ENCODE assay signal across 10 cellular contexts in the genomic region with DNA sequence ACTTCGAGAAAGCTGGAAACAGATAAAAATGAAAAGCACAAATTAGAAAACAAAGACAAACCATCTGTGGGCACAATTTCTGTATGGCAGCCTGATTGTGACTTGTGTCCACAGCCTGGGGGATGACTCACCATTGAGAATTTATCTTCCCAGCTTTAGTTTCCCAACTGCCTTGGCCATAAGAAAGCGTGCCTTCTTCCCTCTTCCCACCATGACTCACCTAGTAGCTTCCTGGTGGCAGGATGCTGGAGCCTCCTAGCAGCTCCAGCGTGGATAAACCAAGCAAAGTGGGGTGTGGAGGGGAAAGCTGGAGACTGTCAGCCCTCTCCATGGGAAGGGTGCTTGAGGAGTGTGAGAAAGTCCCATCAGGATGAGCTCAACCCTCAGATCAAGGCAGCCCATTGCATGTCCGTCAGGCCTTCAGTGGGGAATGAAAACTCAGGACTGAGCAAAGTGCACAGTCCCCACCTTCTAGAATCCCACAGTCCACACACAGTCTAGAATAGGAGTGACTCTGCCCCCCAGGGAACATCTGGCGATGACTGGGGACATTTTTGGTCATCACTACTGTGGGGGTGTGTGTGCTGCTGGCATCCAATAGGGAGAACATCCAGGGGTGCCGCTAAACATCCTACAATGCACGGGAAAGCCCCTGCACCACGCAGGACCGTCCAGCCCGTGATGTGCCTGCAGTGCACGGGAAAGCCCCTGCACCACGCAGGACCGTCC. TPM values are rescaled to one million over a fixed set of nuclear protein-coding genes. Genes with fewer than 3 reads are reported as not detected.
DNase-seq lines count a peak whose midpoint lies in the region; ATAC-seq, FAIRE-seq and TF ChIP-seq lines count a peak whose summit lies in the region.
"Had no signal": no experiment of that assay in that cellular context is flagged by ENCODE, and none has a peak within 500 bp of the region (broad histone marks: within the 10 kb centered on the region; RNA-seq: fewer than 3 reads in every experiment).

No MANE protein-coding gene starts in this region.

- no peak for ATAC-seq in HG03196 (IDR thresholded peaks at IDR 0.05; ENCODE audit: unreplicated experiment)
- ATAC-seq in HG03460 (IDR thresholded peaks at IDR 0.05; ENCODE audit: unreplicated experiment) = no peak
- ATAC-seq in stimulated activated naive CD8-positive, alpha-beta T cell treated with anti-CD3 and anti-CD28 coated beads, Interleukin-15, amount 100 ng/mL, for 72 hours = no peak

- H3K27me3 ChIP-seq in GM23248 (replicated peaks; ENCODE audit: insufficient read depth) = no peaks in the 10 kb centered on the region
- no peaks in the 10 kb centered on the region for H3K27me3 ChIP-seq in SJCRH30
- H3K27me3 ChIP-seq in small intestine (ENCODE audit: control insufficient read depth in 2 of 2, insufficient read depth in 2 of 2, low read length in 2 of 2) = no peaks in the 10 kb centered on the region

- H3K4me3 Mint-ChIP-seq in stimulated activated naive CD8-positive, alpha-beta T cell treated with anti-CD3 and anti-CD28 coated beads, Interleukin-15, amount 100 ng/mL, for 72 hours = no peak overlapping the region
- H3K4me3 Mint-ChIP-seq: nephron had no signal

- H3K4me3 ChIP-seq in GM23248 (no peak overlapping the region), SJCRH30 (no peak overlapping the region), fibroblast of mammary gland (ENCODE audit: control insufficient read depth, low read depth, low read length) (no peak overlapping the region), small intestine (ENCODE audit: low read depth in 1 of 2, low read length in 2 of 2) (no peak overlapping the region)

- H3F3A ChIP-seq in GM23248 (ENCODE audit: insufficient read depth) = peaks cover 28% of the 10 kb centered on the region

- H3K9me3 ChIP-seq in GM23248 (ENCODE audit: low read depth) = no peaks in the 10 kb centered on the region
- H3K9me3 ChIP-seq in SJCRH30 (replicated peaks) = no peaks in the 10 kb centered on the region
- no peaks in the 10 kb centered on the region for H3K9me3 ChIP-seq in small intestine (ENCODE audit: control insufficient read depth, low read depth)

- no peaks in the 10 kb centered on the region for H3K79me2 ChIP-seq in GM23248 (ENCODE audit: insufficient read depth)

- peaks cover 13 to 15% of the 10 kb centered on the region in 2 donors for H3K9me3 Mint-ChIP-seq in stimulated activated naive CD8-positive, alpha-beta T cell treated with anti-CD3 and anti-CD28 coated beads, Interleukin-15, amount 100 ng/mL, for 72 hours
- H3K9me3 Mint-ChIP-seq: nephron had no signal

- peaks cover 43% of the 10 kb centered on the region for H3K27me3 Mint-ChIP-seq in stimulated activated naive CD8-positive, alpha-beta T cell treated with anti-CD3 and anti-CD28 coated beads, Interleukin-15, amount 100 ng/mL, for 72 hours

- H3K4me1 ChIP-seq in GM23248 (ENCODE audit: insufficient read depth) (peaks cover 32% of the 10 kb centered on the region), SJCRH30 (peaks cover 12% of the 10 kb centered on the region), small intestine (ENCODE audit: control insufficient read depth in 2 of 2, insufficient read depth in 1 of 2, low read depth in 1 of 2, low read length in 1 of 2) (peaks cover 2% of the 10 kb centered on the region in 2 donors)

- no peak for FAIRE-seq in small intestine (lab: Jason Lieb, UNC)

- peaks cover 14% of the 10 kb centered on the region for H3K4me1 Mint-ChIP-seq in stimulated activated naive CD8-positive, alpha-beta T cell treated with anti-CD3 and anti-CD28 coated beads, Interleukin-15, amount 100 ng/mL, for 72 hours

- WGBS in GM23248 (ENCODE audit: low coverage in 1 of 2, low lambda C conversion rate in 2 of 2, missing lambda C conversion rate in 2 of 2), 2 experiments = 55% methylated on average over 13 of the region's 13 CpGs
- WGBS in small intestine, 3 donors = 69 to 79% (median 76%) methylated on average over 12 to 13 of the region's 13 CpGs

- H3K9me2 ChIP-seq in GM23248 (ENCODE audit: insufficient read depth) = no peaks in the 10 kb centered on the region

- H3K4me2 ChIP-seq in GM23248 (ENCODE audit: unreplicated experiment) = peak overlapping the region; percentile 10

- H2AFZ ChIP-seq in GM23248 = no peak overlapping the region

- no peak for TF ChIP-seq CTCF in fibroblast of mammary gland (conservative IDR thresholded peaks at IDR 0.05; ENCODE audit: control insufficient read depth, insufficient read depth, low read depth, low read length)

- H4K20me1 ChIP-seq in GM23248 (ENCODE audit: insufficient read depth) = no peaks in the 10 kb centered on the region

- peak overlapping the region; percentile 40 for H3K27ac ChIP-seq in GM23248
- H3K27ac ChIP-seq in SJCRH30 = no peak overlapping the region
- H3K27ac ChIP-seq in small intestine (ENCODE audit: low read depth in 1 of 2, low read length in 1 of 2) = no peak overlapping the region

- no peak overlapping the region for H3K27ac Mint-ChIP-seq in stimulated activated naive CD8-positive, alpha-beta T cell treated with anti-CD3 and anti-CD28 coated beads, Interleukin-15, amount 100 ng/mL, for 72 hours
- H3K27ac Mint-ChIP-seq: nephron had no signal

- H3K36me3 ChIP-seq in GM23248 (ENCODE audit: low read depth) (no peaks in the 10 kb centered on the region), SJCRH30 (no peaks in the 10 kb centered on the region), small intestine (ENCODE audit: control insufficient read depth in 2 of 2, insufficient read depth in 2 of 2, low read length in 2 of 2) (no peaks in the 10 kb centered on the region)

- in situ Hi-C loops in GM23248 (cut with MboI) = no loop called here

- no peak overlapping the region; the same call in 1 of the 2 replicates for H3K9ac ChIP-seq in GM23248

- DNase-seq in GM23248 (peak; percentile 99), SJCRH30 (peak; percentile 35 to 50), fibroblast of mammary gland (ENCODE audit: low read depth) (peak; percentile 97), small intestine (peak; percentile 39), DMS79 treated with DMSO at 0.1 percent for 48 hours (lab: John Stamatoyannopoulos, UW) (no peak)
- no peak for DNase-seq in stimulated activated naive CD8-positive, alpha-beta T cell treated with anti-CD3 and anti-CD28 coated beads, Interleukin-15, amount 100 ng/mL, for 72 hours
- DNase-seq: activated T-cell treated with anti-CD3 and anti-CD28 coated beads, Interleukin-2, amount 50 U/mL, for 1 hour had no signal

RNA-seq across cellular contexts. Expression of gene SERPINA2, which starts 21.0 kb away (rescaled TPM):
- total RNA-seq in GM23248 (2014; rRNA removed; shearing (Covaris generic)) = not detected in 2 replicates
- polyA plus RNA-seq in GM23248 (2016; fragmentation: Nextera tagmentation; extraction: Ambion mirVana) (not detected in 2 replicates), small intestine (not detected)
- not detected in 2 replicates for total RNA-seq in SJCRH30 (2014; rRNA removed; shearing (Covaris generic))

RNA-seq across cellular contexts. Expression of gene SERPINA6, which starts 22.4 kb away (rescaled TPM):
- not detected in 2 replicates for total RNA-seq in GM23248 (2014; rRNA removed; shearing (Covaris generic))
- polyA plus RNA-seq in GM23248 (2016; fragmentation: Nextera tagmentation; extraction: Ambion mirVana) (not detected in 2 replicates), small intestine (under 1 TPM in 1 of 3 donors, not detected in 2; 0.07 TPM)
- total RNA-seq in SJCRH30 (2014; rRNA removed; shearing (Covaris generic)) = not detected in 2 replicates

RNA-seq across cellular contexts. Expression of gene SERPINA1, which starts 42.9 kb away (rescaled TPM):
- 0.65 TPM in 1 of 2 replicates, not detected in the other for total RNA-seq in GM23248 (2014; rRNA removed; shearing (Covaris generic))
- polyA plus RNA-seq in GM23248 (2016; fragmentation: Nextera tagmentation; extraction: Ambion mirVana) = 0.16 and 0.96 TPM in 2 replicates
- 0.08 TPM in 1 of 2 replicates, not detected in the other for total RNA-seq in SJCRH30 (2014; rRNA removed; shearing (Covaris generic))
- 100 to 1,000 TPM; 204 to 389 (median 272) TPM for polyA plus RNA-seq in small intestine

RNA-seq across cellular contexts. Expression of gene SERPINA10, which starts 52.4 kb away (rescaled TPM):
- total RNA-seq in GM23248 (2014; rRNA removed; shearing (Covaris generic)) = not detected in 2 replicates
- polyA plus RNA-seq in GM23248 (2016; fragmentation: Nextera tagmentation; extraction: Ambion mirVana) (not detected in 2 replicates), small intestine (under 1 TPM in 1 of 3 donors, not detected in 2; 0.06 TPM)
- total RNA-seq in SJCRH30 (2014; rRNA removed; shearing (Covaris generic)) = 0.03 TPM in 1 of 2 replicates, not detected in the other

Comparison
In these comparisons a context has a peak if more than half of its experiments do, and no peak if none do; other contexts are left out.
1. DNase-seq: peak in GM23248 (single experiment), SJCRH30 (2 of 2), fibroblast of mammary gland (single experiment) and small intestine (single experiment); none in DMS79 treated with DMSO at 0.1 percent for 48 hours (single experiment) and stimulated activated naive CD8-positive, alpha-beta T cell treated with anti-CD3 and anti-CD28 coated beads, Interleukin-15, amount 100 ng/mL, for 72 hours (0 of 2).